18 cellular contexts compared by ENCODE assay signal in the genomic region with DNA sequence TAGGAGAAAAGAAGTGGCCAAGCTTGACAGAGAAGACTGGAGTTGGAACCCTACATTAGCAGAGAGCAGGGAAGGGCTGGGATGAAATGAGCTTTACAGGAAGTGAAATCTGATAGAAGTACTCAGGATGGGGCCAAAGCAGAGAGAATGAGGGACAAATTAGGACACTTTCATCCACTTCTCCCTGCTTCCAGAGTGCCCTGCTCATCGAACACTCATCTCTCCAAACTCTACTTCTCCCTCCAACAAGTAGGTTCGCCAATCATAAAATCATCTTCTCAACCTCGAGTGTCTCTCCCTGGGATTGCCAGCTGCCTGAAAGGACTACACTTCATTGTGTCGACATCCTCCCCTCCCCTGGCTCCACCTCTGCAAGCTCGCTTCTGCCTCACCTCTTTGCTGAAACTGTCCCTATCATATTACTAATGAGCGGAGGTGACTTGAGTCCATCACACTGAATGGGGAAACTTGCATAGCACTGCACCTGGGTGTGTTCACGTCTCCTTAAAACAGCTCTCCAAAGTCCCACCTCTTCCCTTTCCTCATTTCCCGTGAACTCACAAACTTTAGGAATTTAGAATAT.
DNase-seq lines count a peak whose midpoint lies in the region; ATAC-seq and TF ChIP-seq lines count a peak whose summit lies in the region.
"Had no signal": no experiment of that assay in that cellular context is flagged by ENCODE, and none has a peak within 500 bp of the region (broad histone marks: within the 10 kb centered on the region; RNA-seq: fewer than 3 reads in every experiment).

No MANE protein-coding gene starts in this region.

- H3K36me3 ChIP-seq in CD8-positive, alpha-beta T cell (ENCODE audit: insufficient read depth, low read length), result no peaks in the 10 kb centered on the region
- no peaks in the 10 kb centered on the region for H3K36me3 ChIP-seq in GM23338 (ENCODE audit: insufficient read depth)
- no peaks in the 10 kb centered on the region for H3K36me3 ChIP-seq in esophagus squamous epithelium
- H3K36me3 ChIP-seq: BLaER1, thoracic aorta had no signal

- 85 to 86% methylated on average over 8 of the region's 8 CpGs for WGBS in esophagus squamous epithelium, 2 donors

- no peak overlapping the region for H3K4me3 ChIP-seq in CD8-positive, alpha-beta T cell (ENCODE audit: low read depth, low read length)
- H3K4me3 ChIP-seq in GM23338 (no peak overlapping the region), esophagus squamous epithelium (no peak overlapping the region)
- H3K4me3 ChIP-seq: BLaER1, lung, thoracic aorta had no signal

- H3K27ac ChIP-seq in CD8-positive, alpha-beta T cell (ENCODE audit: low read depth, low read length), result no peak overlapping the region
- 0 out of 2 replicates have a peak overlapping the region, but pooled peaks have one; percentile 41 for H3K27ac ChIP-seq in GM23338 (ENCODE audit: low read depth)
- H3K27ac ChIP-seq in esophagus squamous epithelium, result no peak overlapping the region
- H3K27ac ChIP-seq: BLaER1, foreskin keratinocyte, thoracic aorta had no signal

- peaks cover 17% of the 10 kb centered on the region for H3K4me1 ChIP-seq in CD8-positive, alpha-beta T cell (ENCODE audit: insufficient read depth, low read length)
- H3K4me1 ChIP-seq in GM23338 (ENCODE audit: insufficient read depth) (peaks cover 24% of the 10 kb centered on the region), esophagus squamous epithelium (no peaks in the 10 kb centered on the region)
- H3K4me1 ChIP-seq: BLaER1, foreskin keratinocyte had no signal

- H3K4me3 Mint-ChIP-seq in CD8-positive, alpha-beta T cell, result no peak overlapping the region
- H3K4me3 Mint-ChIP-seq in GM23338, result no peak overlapping the region
- H3K4me3 Mint-ChIP-seq: natural killer cell treated with Interleukin-12 subunit alpha and Interleukin-12 subunit beta and Interleukin-15 and Interleukin-18, amount 100 ng/mL, for 72 hours; T-helper 2 cell treated with Interferon-gamma antibody and Interleukin-4, amounts not matched to agents 5 μg/mL and 100 μg/mL, for 36 hours had no signal

- H3K27me3 ChIP-seq in CD8-positive, alpha-beta T cell (ENCODE audit: insufficient read depth, low read length), result no peaks in the 10 kb centered on the region
- H3K27me3 ChIP-seq in GM23338 (ENCODE audit: insufficient read depth), result no peaks in the 10 kb centered on the region
- no peaks in the 10 kb centered on the region for H3K27me3 ChIP-seq in esophagus squamous epithelium
- H3K27me3 ChIP-seq: BLaER1, foreskin keratinocyte had no signal

- 0 out of 2 replicates have a peak overlapping the region, but pooled peaks have one; percentile 5 for H3K4me2 ChIP-seq in GM23338
- H3K4me2 ChIP-seq: BLaER1 had no signal

- no peak for TF ChIP-seq CTCF in CD8-positive, alpha-beta T cell (IDR thresholded peaks at IDR 0.05)
- no peak for TF ChIP-seq CTCF in GM23338 (conservative IDR thresholded peaks at IDR 0.05; ENCODE audit: low read depth in 2 of 2)
- no peak for TF ChIP-seq CTCF in esophagus squamous epithelium (IDR thresholded peaks at IDR 0.05)

- H3K27me3 Mint-ChIP-seq in CD8-positive, alpha-beta T cell (ENCODE audit: low read depth), result no peaks in the 10 kb centered on the region
- peaks cover 7% of the 10 kb centered on the region for H3K27me3 Mint-ChIP-seq in GM23338 (ENCODE audit: insufficient read depth, low read depth, poor library complexity)

- no peaks in the 10 kb centered on the region for H3K9me3 ChIP-seq in CD8-positive, alpha-beta T cell (ENCODE audit: low read length)
- H3K9me3 ChIP-seq in esophagus squamous epithelium, result no peaks in the 10 kb centered on the region
- H3K9me3 ChIP-seq: BLaER1, thoracic aorta had no signal

- H4K20me1 ChIP-seq in GM23338 (replicated peaks; ENCODE audit: insufficient read depth), result no peaks in the 10 kb centered on the region
- H4K20me1 ChIP-seq: BLaER1 had no signal

- peaks cover 3% of the 10 kb centered on the region for H3K9me2 ChIP-seq in GM23338 (ENCODE audit: insufficient read depth)

- CTCF ChIA-PET in CD8-positive, alpha-beta T cell (lab: Charles Lee), result interaction anchor here (1.0 to 1.3 kb wide), 2 partner anchors 294 to 296 kb away, joined by 4 read pairs; no protein-coding TSS in a partner anchor
- CTCF ChIA-PET in HEK293T (lab: Yijun Ruan, JAX), result no interaction called here

- H3K27ac Mint-ChIP-seq in CD8-positive, alpha-beta T cell, result peak overlapping the region; percentile 81
- peak overlapping the region; percentile 38; the same call in 1 of the 2 replicates for H3K27ac Mint-ChIP-seq in GM23338
- H3K27ac Mint-ChIP-seq: T-helper 2 cell treated with Interferon-gamma antibody and Interleukin-4, amounts not matched to agents 5 μg/mL and 100 μg/mL, for 36 hours had no signal

- ATAC-seq in CD8-positive, alpha-beta T cell, result no peak
- peak; percentile 74 for ATAC-seq in GM23338
- ATAC-seq: foreskin keratinocyte; natural killer cell treated with Interleukin-12 subunit alpha and Interleukin-12 subunit beta and Interleukin-15 and Interleukin-18, amount 100 ng/mL, for 72 hours; Right ventricle myocardium inferior had no signal

- H2AFZ ChIP-seq in GM23338, result no peak overlapping the region

- peak in 1 of 7 experiments; percentile 38 for DNase-seq in CD8-positive, alpha-beta T cell
- DNase-seq in GM23338 (ENCODE audit: low spot score) (peak; percentile 53), NCI-H748 (lab: John Stamatoyannopoulos, UW; ENCODE audit: unreplicated experiment) (peak; percentile 92), left kidney (ENCODE audit: low read depth, low spot score) (peak; percentile 70), HEK293T (ENCODE audit: extremely low spot score) (no peak), HPDE6-E6E7 (ENCODE audit: extremely low spot score) (no peak), esophagus squamous epithelium (lab: John Stamatoyannopoulos, UW) (no peak)
- DNase-seq: activated CD4-positive, alpha-beta T cell treated with anti-CD3 and anti-CD28 coated beads for 4 hours; DND-41; foreskin keratinocyte; Kasumi-1; NCI-H1694 had no signal

- intact Hi-C loops in CD8-positive, alpha-beta T cell (cut with DNase I, micrococcal nuclease), result loop anchor here in 1 of 2 experiments (2.0 kb wide), 1 partner anchor 15 kb away; no protein-coding TSS in a partner anchor
- intact Hi-C loops in esophagus squamous epithelium (cut with DNase I), result no loop called here

- peaks cover 55% of the 10 kb centered on the region for H3K36me3 Mint-ChIP-seq in CD8-positive, alpha-beta T cell
- H3K36me3 Mint-ChIP-seq in GM23338 (ENCODE audit: low read depth), result no peaks in the 10 kb centered on the region; the same call in 2 of the 3 replicates

- POLR2A ChIA-PET in CD8-positive, alpha-beta T cell (lab: Charles Lee), result no interaction called here
- POLR2A ChIA-PET in HEK293T (lab: Yijun Ruan, JAX), result no interaction called here

- H3K79me2 ChIP-seq in GM23338 (replicated peaks; ENCODE audit: insufficient read depth), result no peaks in the 10 kb centered on the region

- TF ChIP-seq POLR2A in esophagus squamous epithelium (IDR thresholded peaks at IDR 0.05), result no peak

- peaks cover 76% of the 10 kb centered on the region for H3K4me1 Mint-ChIP-seq in CD8-positive, alpha-beta T cell (ENCODE audit: low read depth)
- H3K4me1 Mint-ChIP-seq in GM23338, result peaks cover 42% of the 10 kb centered on the region

- peaks cover 8% of the 10 kb centered on the region for H3K9me3 Mint-ChIP-seq in CD8-positive, alpha-beta T cell
- H3K9me3 Mint-ChIP-seq in GM23338, result no peaks in the 10 kb centered on the region
- H3K9me3 Mint-ChIP-seq: natural killer cell treated with Interleukin-12 subunit alpha and Interleukin-12 subunit beta and Interleukin-15 and Interleukin-18, amount 100 ng/mL, for 72 hours; T-helper 2 cell treated with Interferon-gamma antibody and Interleukin-4, amounts not matched to agents 5 μg/mL and 100 μg/mL, for 36 hours had no signal

- no peaks in the 10 kb centered on the region for H3F3A ChIP-seq in GM23338 (replicated peaks; ENCODE audit: low read depth)

TF ChIP-seq in GM23338, 12 proteins besides CTCF, POLR2A, EP300 and RAD21 (continues in another document):
- TF ChIP-seq, protein P1, sequence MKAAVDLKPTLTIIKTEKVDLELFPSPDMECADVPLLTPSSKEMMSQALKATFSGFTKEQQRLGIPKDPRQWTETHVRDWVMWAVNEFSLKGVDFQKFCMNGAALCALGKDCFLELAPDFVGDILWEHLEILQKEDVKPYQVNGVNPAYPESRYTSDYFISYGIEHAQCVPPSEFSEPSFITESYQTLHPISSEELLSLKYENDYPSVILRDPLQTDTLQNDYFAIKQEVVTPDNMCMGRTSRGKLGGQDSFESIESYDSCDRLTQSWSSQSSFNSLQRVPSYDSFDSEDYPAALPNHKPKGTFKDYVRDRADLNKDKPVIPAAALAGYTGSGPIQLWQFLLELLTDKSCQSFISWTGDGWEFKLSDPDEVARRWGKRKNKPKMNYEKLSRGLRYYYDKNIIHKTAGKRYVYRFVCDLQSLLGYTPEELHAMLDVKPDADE (IDR thresholded peaks at IDR 0.05), result no peak
- TF ChIP-seq ZNF114 (CRISPR knock-in tag; IDR thresholded peaks at IDR 0.05) (no peak), ZNF331 (CRISPR knock-in tag; IDR thresholded peaks at IDR 0.05; ENCODE audit: low read depth) (no peak)

TF ChIP-seq in HEK293T, 16 proteins besides CTCF, POLR2A, EP300 and RAD21:
- TF ChIP-seq FOXK2 (IDR thresholded peaks at IDR 0.05), result no peak
- TF ChIP-seq TARDBP (IDR thresholded peaks at IDR 0.05), result no peak
- TF ChIP-seq SUZ12 (IDR thresholded peaks at IDR 0.05), result no peak
- TF ChIP-seq ELF4 (IDR thresholded peaks at IDR 0.05), result no peak
- TF ChIP-seq ARNT (IDR thresholded peaks at IDR 0.05), result no peak
- no peak for TF ChIP-seq FOXA1 (IDR thresholded peaks at IDR 0.05)
- TF ChIP-seq, protein P2, sequence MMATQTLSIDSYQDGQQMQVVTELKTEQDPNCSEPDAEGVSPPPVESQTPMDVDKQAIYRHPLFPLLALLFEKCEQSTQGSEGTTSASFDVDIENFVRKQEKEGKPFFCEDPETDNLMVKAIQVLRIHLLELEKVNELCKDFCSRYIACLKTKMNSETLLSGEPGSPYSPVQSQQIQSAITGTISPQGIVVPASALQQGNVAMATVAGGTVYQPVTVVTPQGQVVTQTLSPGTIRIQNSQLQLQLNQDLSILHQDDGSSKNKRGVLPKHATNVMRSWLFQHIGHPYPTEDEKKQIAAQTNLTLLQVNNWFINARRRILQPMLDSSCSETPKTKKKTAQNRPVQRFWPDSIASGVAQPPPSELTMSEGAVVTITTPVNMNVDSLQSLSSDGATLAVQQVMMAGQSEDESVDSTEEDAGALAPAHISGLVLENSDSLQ (IDR thresholded peaks at IDR 0.05), result no peak
- no peak for TF ChIP-seq L3MBTL2 (conservative IDR thresholded peaks at IDR 0.05)
- TF ChIP-seq CTBP1 (IDR thresholded peaks at IDR 0.05; ENCODE audit: borderline replicate concordance), result no peak
TF ChIP-seq in HEK293T: peak in this region for 0.

Comparison
In these comparisons a context has a peak if more than half of its experiments do, and no peak if none do; other contexts are left out.
1. DNase-seq: peak in GM23338 (single experiment), NCI-H748 (single experiment) and left kidney (single experiment); none in HEK293T (single experiment), HPDE6-E6E7 (single experiment) and esophagus squamous epithelium (single experiment).